ENCODE assay signal across 8 cellular contexts in the genomic region with DNA sequence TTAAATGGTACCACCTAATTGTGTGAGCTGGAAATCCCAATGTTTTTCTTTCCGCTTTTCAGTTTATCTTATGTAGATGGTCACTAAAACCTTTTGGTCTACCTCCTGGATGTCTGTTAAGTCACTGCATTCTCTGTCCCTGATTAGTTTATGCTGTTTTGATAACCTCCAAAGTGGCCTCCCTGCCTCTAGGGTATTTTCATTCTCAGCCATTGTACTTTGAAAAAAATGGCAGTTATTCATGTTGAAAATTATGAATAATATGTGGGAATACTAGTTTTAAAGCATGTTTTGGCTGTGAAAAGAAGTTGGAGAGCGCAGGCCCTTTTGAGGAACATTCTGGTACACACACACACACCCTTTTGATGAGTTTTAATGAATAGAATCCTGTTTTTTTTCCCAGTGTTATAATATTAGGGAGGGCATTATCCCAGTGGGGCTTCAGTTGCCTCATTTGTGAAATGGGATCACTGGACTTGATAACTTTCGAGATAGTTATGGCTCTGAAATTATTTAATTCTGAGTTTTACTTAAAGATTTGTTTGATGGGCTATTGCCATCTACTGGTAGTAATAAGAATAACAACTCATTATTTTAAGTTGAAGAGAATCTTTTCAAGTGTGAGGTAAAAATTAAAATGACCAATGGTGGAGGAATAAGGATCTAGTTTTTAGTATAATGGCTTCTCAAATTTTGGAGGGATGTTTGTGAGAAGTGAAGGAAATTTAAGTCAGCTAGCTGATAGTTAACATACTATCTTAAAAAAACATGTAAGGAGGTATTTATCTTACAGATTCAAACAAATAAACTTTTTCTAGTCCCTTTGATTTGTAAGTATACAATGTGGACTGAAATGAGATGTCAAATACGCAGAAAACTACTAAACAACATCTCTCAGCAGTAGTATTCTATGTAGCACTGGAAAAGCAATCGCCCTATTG. TPM values are rescaled to one million over a fixed set of nuclear protein-coding genes. Genes with fewer than 3 reads are reported as not detected.
A peak's percentile ranks its signal among the peaks of the same experiment; 100 is the strongest.
DNase-seq lines count a peak whose midpoint lies in the region; ATAC-seq, FAIRE-seq and TF ChIP-seq lines count a peak whose summit lies in the region.

No MANE protein-coding gene starts in this region.

- ATAC-seq in GM19397 (IDR thresholded peaks at IDR 0.05; ENCODE audit: unreplicated experiment) (no peak), GM18511 (IDR thresholded peaks at IDR 0.05; ENCODE audit: unreplicated experiment) (no peak)

- peaks cover 26% of the 10 kb centered on the region for H3K36me3 ChIP-seq in OCI-LY7 (ENCODE audit: insufficient read depth, low read length)
- H3K36me3 ChIP-seq in endothelial cell of umbilical vein (ENCODE audit: control insufficient read depth in 2 of 2, extremely low read depth in 1 of 2, insufficient read depth in 2 of 2, low read length in 2 of 2), result no peaks in the 10 kb centered on the region
- peaks cover 5% of the 10 kb centered on the region in 2 experiments for H3K36me3 ChIP-seq in trophoblast cell (ENCODE audit: control insufficient read depth in 1 of 2, insufficient read depth in 2 of 2, low read length in 2 of 2)

- H4K8ac ChIP-seq in trophoblast cell (ENCODE audit: low read depth, low read length), result no peak overlapping the region

- peaks cover 16% of the 10 kb centered on the region for H4K20me1 ChIP-seq in OCI-LY7 (ENCODE audit: insufficient read depth, low read length)
- H4K20me1 ChIP-seq in endothelial cell of umbilical vein (replicated peaks; ENCODE audit: control insufficient read depth, extremely low read depth, insufficient read depth, low read length), result peaks cover 3% of the 10 kb centered on the region

- H3K14ac ChIP-seq in trophoblast cell (ENCODE audit: low read length), result no peak overlapping the region

- H2AFZ ChIP-seq in OCI-LY7 (ENCODE audit: low read length) (no peak overlapping the region), endothelial cell of umbilical vein (ENCODE audit: low read depth, low read length) (no peak overlapping the region), trophoblast cell (ENCODE audit: insufficient read depth, low read length, poor library complexity) (no peak overlapping the region)

- TF ChIP-seq CTCF in OCI-LY7 (conservative IDR thresholded peaks at IDR 0.05; ENCODE audit: low read length) (peak; percentile 88), endothelial cell of umbilical vein (IDR thresholded peaks at IDR 0.05; ENCODE audit: extremely low read depth in 1 of 2, insufficient read depth in 1 of 2, low read depth in 1 of 2, low read length in 2 of 2) (peak; percentile 15 to 21)

- H3K23ac ChIP-seq in trophoblast cell (ENCODE audit: low read length), result no peak overlapping the region

- WGBS in trophoblast cell (ENCODE audit: extremely low coverage, insufficient coverage, insufficient read length), result no CpG with 5 or more reads among the region's 5 CpGs

- peaks cover 41% of the 10 kb centered on the region for H3K4me1 ChIP-seq in OCI-LY7 (ENCODE audit: insufficient read depth, low read length, poor library complexity, severe bottlenecking)
- H3K4me1 ChIP-seq in endothelial cell of umbilical vein (ENCODE audit: control insufficient read depth, extremely low read depth, insufficient read depth, low read length), result peaks cover 27% of the 10 kb centered on the region
- peaks cover 0 to 4% of the 10 kb centered on the region in 2 experiments for H3K4me1 ChIP-seq in trophoblast cell (ENCODE audit: control insufficient read depth in 1 of 2, insufficient read depth in 2 of 2, low read length in 2 of 2)

- H2BK12ac ChIP-seq in trophoblast cell (ENCODE audit: low read length), result no peak overlapping the region

- H3K4me2 ChIP-seq in OCI-LY7 (ENCODE audit: low read length) (peak overlapping the region; percentile 98; the same call in 1 of the 2 replicates), endothelial cell of umbilical vein (ENCODE audit: insufficient read depth, low read length) (peak overlapping the region; percentile 13), trophoblast cell (ENCODE audit: low read length) (no peak overlapping the region)

- BruUV-seq in OCI-LY7 (replicated peaks; lab: Mats Ljungman, UMichigan) (no TSS peak), endothelial cell of umbilical vein (replicated peaks; lab: Mats Ljungman, UMichigan) (no TSS peak)

- dilution Hi-C loops in endothelial cell of umbilical vein (cut with MboI; ENCODE audit: extremely low pct_ligation_motif_present, low sequenced_read_pairs), result no loop called here

- POLR2A ChIA-PET in OCI-LY7 (lab: Charles Lee), result interaction anchor here (1.3 kb wide), 1 partner anchor 231 kb away, joined by 3 read pairs; no protein-coding TSS in a partner anchor
- POLR2A ChIA-PET in endothelial cell of umbilical vein (lab: Charles Lee), result no interaction called here

- no peaks in the 10 kb centered on the region for H3K9me2 ChIP-seq in OCI-LY7 (ENCODE audit: insufficient read depth, low read length)

- no peak overlapping the region for H4K12ac ChIP-seq in trophoblast cell (ENCODE audit: low read depth, low read length)

- H3K9me3 ChIP-seq in OCI-LY7 (ENCODE audit: low read length) (no peaks in the 10 kb centered on the region), endothelial cell of umbilical vein (replicated peaks; ENCODE audit: control insufficient read depth, insufficient read depth, low read length) (no peaks in the 10 kb centered on the region), trophoblast cell (ENCODE audit: insufficient read depth, low read depth, low read length) (peaks cover 2% of the 10 kb centered on the region)

- H3K9ac ChIP-seq in endothelial cell of umbilical vein (replicated peaks; ENCODE audit: extremely low read depth, insufficient read depth, low read length), result no peak overlapping the region
- no peak overlapping the region for H3K9ac ChIP-seq in trophoblast cell (ENCODE audit: low read length)

- no peak overlapping the region for H3K27ac ChIP-seq in OCI-LY7 (ENCODE audit: low read depth, low read length, poor library complexity, severe bottlenecking)
- peak overlapping the region; percentile 20 for H3K27ac ChIP-seq in endothelial cell of umbilical vein (ENCODE audit: insufficient read depth, low read depth, low read length)
- H3K27ac ChIP-seq in trophoblast cell (ENCODE audit: low read depth, low read length), result no peak overlapping the region

- H3K4ac ChIP-seq in trophoblast cell (ENCODE audit: low read depth, low read length), result peak overlapping the region; percentile 19

- no peak for TF ChIP-seq POLR2A in endothelial cell of umbilical vein (IDR thresholded peaks at IDR 0.05; ENCODE audit: low read depth, low read length)

- H2BK120ac ChIP-seq in trophoblast cell (ENCODE audit: insufficient read depth, low read length, poor library complexity), result no peak overlapping the region

- no peak overlapping the region for H2BK5ac ChIP-seq in trophoblast cell (ENCODE audit: low read depth, low read length, poor library complexity)

- no peak overlapping the region for H2AK5ac ChIP-seq in trophoblast cell (ENCODE audit: low read length)

- peaks cover 15% of the 10 kb centered on the region for H3K79me1 ChIP-seq in trophoblast cell (ENCODE audit: low read length)

- peak; percentile 28 for DNase-seq in AG20443 (ENCODE audit: low spot score)
- no peak for DNase-seq in GM18507 (ENCODE audit: extremely low spot score, insufficient read length, low read depth)
- peak; percentile 48 for DNase-seq in OCI-LY7 (ENCODE audit: low spot score)
- DNase-seq in endothelial cell of umbilical vein (ENCODE audit: low read depth, low spot score), result peak; percentile 47
- peak; percentile 73 to 97 for DNase-seq in trophoblast cell
- no peak for DNase-seq in 8988T

- H3K79me2 ChIP-seq in OCI-LY7 (ENCODE audit: insufficient read depth, low read depth, low read length) (peaks cover 72% of the 10 kb centered on the region), endothelial cell of umbilical vein (ENCODE audit: control insufficient read depth, insufficient read depth, low read length) (peaks cover 40% of the 10 kb centered on the region), trophoblast cell (ENCODE audit: control insufficient read depth, insufficient read depth, low read length, poor library complexity) (peaks cover 16% of the 10 kb centered on the region)

- H3K4me3 ChIP-seq in OCI-LY7 (ENCODE audit: low read depth, low read length, poor library complexity, severe bottlenecking), result no peak overlapping the region
- H3K4me3 ChIP-seq in endothelial cell of umbilical vein (replicated peaks in 1 of 3; ENCODE audit: insufficient read depth in 1 of 3, low read depth in 1 of 3, low read length in 3 of 3), result no peak overlapping the region
- no peak overlapping the region for H3K4me3 ChIP-seq in trophoblast cell (ENCODE audit: low read depth, low read length)

- no peak overlapping the region for H4K91ac ChIP-seq in trophoblast cell (ENCODE audit: low read depth, low read length)

- no peaks in the 10 kb centered on the region for H3K9me1 ChIP-seq in endothelial cell of umbilical vein (replicated peaks; ENCODE audit: control insufficient read depth, extremely low read depth, insufficient read depth, low read length)

- intact Hi-C loops in OCI-LY7 (cut with micrococcal nuclease; ENCODE audit: unreplicated experiment) (loop anchor here (5.0 kb wide), 3 partner anchors 106 to 994 kb away; a partner anchor contains a TSS), endothelial cell of umbilical vein (cut with micrococcal nuclease) (loop anchor here (1.0 to 2.0 kb wide), 9 partner anchors 57 to 797 kb away; a partner anchor contains a TSS)

- no peak overlapping the region for H3K18ac ChIP-seq in trophoblast cell (ENCODE audit: low read length)

- CTCF ChIA-PET in OCI-LY7 (lab: Charles Lee; ENCODE audit: unreplicated experiment) (no interaction called here), endothelial cell of umbilical vein (lab: Charles Lee) (interaction anchor here (0.6 to 9.8 kb wide), 21 partner anchors 36 to 1201 kb away, joined by 3 to 143 read pairs (median 4); no protein-coding TSS in a partner anchor)

- H3K27me3 ChIP-seq in endothelial cell of umbilical vein (ENCODE audit: control insufficient read depth in 2 of 2, insufficient read depth in 2 of 2, low read length in 2 of 2), result no peaks in the 10 kb centered on the region
- no peaks in the 10 kb centered on the region for H3K27me3 ChIP-seq in trophoblast cell (ENCODE audit: insufficient read depth, low read length)

- FAIRE-seq in GM18507 (lab: Jason Lieb, UNC) (peak; percentile 38), endothelial cell of umbilical vein (lab: Jason Lieb, UNC) (no peak)

TF ChIP-seq in endothelial cell of umbilical vein, 7 proteins besides CTCF, POLR2A, EP300 and RAD21:
- no peak for TF ChIP-seq FOS (IDR thresholded peaks at IDR 0.05; ENCODE audit: borderline replicate concordance, insufficient read depth, low read length)

RNA-seq across cellular contexts. Expression of a gene that starts 3.9 kb away (rescaled TPM):
- total RNA-seq in OCI-LY7 (2014; rRNA removed; shearing (Covaris generic)), result 13.3 and 14.3 TPM in 2 replicates
- 15.6 and 15.9 TPM in 2 replicates for total RNA-seq in OCI-LY7 (2022)
- 9.9 and 11.0 TPM in 2 replicates for total RNA-seq in endothelial cell of umbilical vein
- polyA plus RNA-seq in endothelial cell of umbilical vein, result 3.7 and 4.7 TPM in 2 replicates
- 4.8 and 4.9 TPM in 2 replicates for polyA plus RNA-seq in endothelial cell of umbilical vein (2011; cell fraction: cytosol; rRNA removed)
- polyA plus RNA-seq in endothelial cell of umbilical vein (2011; cell fraction: nucleus; rRNA removed), result 1.9 and 2.6 TPM in 2 replicates
- polyA plus RNA-seq in endothelial cell of umbilical vein (2012), result 7.8 and 11.9 TPM in 2 replicates
- 2.5 and 3.8 TPM in 2 replicates for polyA minus RNA-seq in endothelial cell of umbilical vein
- 4.7 TPM for polyA minus RNA-seq in endothelial cell of umbilical vein (2011; cell fraction: cytosol; rRNA and poly(A)+ RNA removed)
- 1.8 and 1.9 TPM in 2 replicates for polyA minus RNA-seq in endothelial cell of umbilical vein (2011; cell fraction: nucleus; rRNA and poly(A)+ RNA removed)
- 56.2 and 62.4 TPM in 2 replicates for polyA plus RNA-seq in trophoblast cell (2013)

Comparison
In these comparisons a context has a peak if more than half of its experiments do, and no peak if none do; other contexts are left out.
1. DNase-seq: peak in AG20443 (single experiment), OCI-LY7 (single experiment), endothelial cell of umbilical vein (single experiment) and trophoblast cell (2 of 2); none in GM18507 (single experiment) and 8988T (single experiment).